Comparison of ENCODE assay signal across 8 cellular contexts in genomic region chr9:129490583-129491485, GRCh38.
A peak's percentile ranks its signal among the peaks of the same experiment; 100 is the strongest.
DNase-seq lines count a peak whose midpoint lies in the region; ATAC-seq and TF ChIP-seq lines count a peak whose summit lies in the region.

No MANE protein-coding gene starts in this region.

- H3K79me1 ChIP-seq in H9 (ENCODE audit: insufficient read depth, low read depth, low read length, poor library complexity, severe bottlenecking), result no peaks in the 10 kb centered on the region

- H3K27ac Mint-ChIP-seq in CD14-positive monocyte (peak overlapping the region; percentile 26 to 100 (median 94)), T-cell (peak overlapping the region; percentile 81 to 89), H9 (no peak overlapping the region)

- H2BK120ac ChIP-seq in H9 (ENCODE audit: low read depth, low read length, poor library complexity, severe bottlenecking), result no peak overlapping the region

- H2AK5ac ChIP-seq in H9 (ENCODE audit: insufficient read length, low read length), result no peak overlapping the region

- no peak overlapping the region for H4K8ac ChIP-seq in H9 (replicated peaks; ENCODE audit: insufficient read length, low read depth, low read length)

- no peak overlapping the region for H2BK5ac ChIP-seq in H9 (ENCODE audit: insufficient read length, low read length)

- no peaks in the 10 kb centered on the region for H3K79me2 ChIP-seq in parathyroid adenoma
- no peaks in the 10 kb centered on the region for H3K79me2 ChIP-seq in H9 (ENCODE audit: insufficient read depth, low read length)

- H3K23ac ChIP-seq in H9 (ENCODE audit: insufficient read length, low read depth, low read length), result no peak overlapping the region

- no peaks in the 10 kb centered on the region for H3K9me3 ChIP-seq in parathyroid adenoma (ENCODE audit: control insufficient read depth, low read length)
- no peaks in the 10 kb centered on the region for H3K9me3 ChIP-seq in H9 (ENCODE audit: control insufficient read depth, low read depth, low read length)

- no peaks in the 10 kb centered on the region for H3K9me3 Mint-ChIP-seq in CD14-positive monocyte
- H3K9me3 Mint-ChIP-seq in T-cell, result no peaks in the 10 kb centered on the region
- H3K9me3 Mint-ChIP-seq in H9, result no peaks in the 10 kb centered on the region; a peak in 1 of 5 replicates

- H3K4me1 ChIP-seq in parathyroid adenoma (peaks cover 13% of the 10 kb centered on the region), H9 (ENCODE audit: insufficient read depth, low read length) (peaks cover 5% of the 10 kb centered on the region; the same call in 1 of the 2 replicates)

- H2BK15ac ChIP-seq in H9 (ENCODE audit: low read depth, low read length), result no peak overlapping the region

- H3K4ac ChIP-seq in H9 (ENCODE audit: low read depth, low read length), result no peak overlapping the region

- no peak overlapping the region for H3K18ac ChIP-seq in H9 (ENCODE audit: insufficient read length, low read depth, low read length)

- no peak overlapping the region for H4K5ac ChIP-seq in H9 (ENCODE audit: insufficient read length, low read depth, low read length)

- TF ChIP-seq CTCF in CD14-positive monocyte (IDR thresholded peaks at IDR 0.05), result no peak
- TF ChIP-seq CTCF in fibroblast of pulmonary artery (IDR thresholded peaks at IDR 0.05; ENCODE audit: low read length, missing control alignments), result no peak
- TF ChIP-seq CTCF in parathyroid adenoma (IDR thresholded peaks at IDR 0.05), result no peak
- TF ChIP-seq CTCF in H9 (conservative IDR thresholded peaks at IDR 0.05), result no peak

- peaks cover 12% of the 10 kb centered on the region for H3K23me2 ChIP-seq in H9 (ENCODE audit: insufficient read length, low read depth, low read length, poor library complexity, severe bottlenecking)

- peak overlapping the region; percentile 56 for H3K4me3 ChIP-seq in fibroblast of pulmonary artery (replicated peaks; ENCODE audit: low read depth, low read length)
- H3K4me3 ChIP-seq in parathyroid adenoma (ENCODE audit: low read depth, low read length), result peak overlapping the region; percentile 62

- H2BK20ac ChIP-seq in H9 (ENCODE audit: low read depth, low read length, poor library complexity, severe bottlenecking), result no peak overlapping the region

- ATAC-seq in T-cell (replicated peaks in 1 of 4) (no peak), HG03097 (IDR thresholded peaks at IDR 0.05; ENCODE audit: low FRiP score, unreplicated experiment) (no peak)

- no peak overlapping the region for H2BK12ac ChIP-seq in H9 (ENCODE audit: insufficient read length, low read depth, low read length)

- no peak overlapping the region for H4K91ac ChIP-seq in H9 (ENCODE audit: insufficient read length, low read depth, low read length)

- H4K20me1 ChIP-seq in H9 (ENCODE audit: control insufficient read depth, insufficient read depth, insufficient read length), result no peaks in the 10 kb centered on the region

- H3K4me3 Mint-ChIP-seq in CD14-positive monocyte (peak overlapping the region; percentile 92 to 95), T-cell (peak overlapping the region; percentile 67 to 81 (median 74)), H9 (no peak overlapping the region; a peak in 2 of 5 replicates)

- H3K4me1 Mint-ChIP-seq in CD14-positive monocyte (peaks cover 71% of the 10 kb centered on the region), T-cell (peaks cover 58 to 70% (median 67%) of the 10 kb centered on the region in 3 donors), H9 (peaks cover 52 to 63% of the 10 kb centered on the region in 2 experiments)

- peak overlapping the region; percentile 44 for H3K27ac ChIP-seq in parathyroid adenoma
- no peak overlapping the region for H3K27ac ChIP-seq in H9 (ENCODE audit: insufficient read length, low read depth, low read length)

- H3K27me3 ChIP-seq in parathyroid adenoma (ENCODE audit: control insufficient read depth, insufficient read depth, low read length) (no peaks in the 10 kb centered on the region), H9 (ENCODE audit: insufficient read depth, low read length) (peaks cover 11% of the 10 kb centered on the region; the same call in 1 of the 2 replicates)

- DNase-seq in CD14-positive monocyte (ENCODE audit: low spot score) (no peak), T-cell (no peak), fibroblast of pulmonary artery (ENCODE audit: low read depth) (no peak), NCI-H187 treated with DMSO at 0.1 percent for 48 hours (lab: John Stamatoyannopoulos, UW) (no peak), H9 (no peak), cortex of kidney (lab: John Stamatoyannopoulos, UW) (no peak)

- H3T11ph ChIP-seq in H9 (ENCODE audit: low read length), result no peak overlapping the region

- H2AFZ ChIP-seq in parathyroid adenoma (no peak overlapping the region), H9 (ENCODE audit: low read length) (no peak overlapping the region)

- WGBS in H9 (ENCODE audit: extremely low coverage, insufficient read length, low lambda C conversion rate), result no CpG with 5 or more reads among the region's 11 CpGs

- H3K36me3 Mint-ChIP-seq in CD14-positive monocyte, result peaks cover 31 to 40% of the 10 kb centered on the region in 2 donors
- H3K36me3 Mint-ChIP-seq in T-cell, result peaks cover 3% of the 10 kb centered on the region
- no peaks in the 10 kb centered on the region; a peak in 1 of 7 replicates for H3K36me3 Mint-ChIP-seq in H9 (ENCODE audit: insufficient read depth in 1 of 3, low read depth in 3 of 3)

- intact Hi-C loops in CD14-positive monocyte (cut with micrococcal nuclease), result loop anchor here in 1 of 2 donors (2.0 to 10.0 kb wide), 2 partner anchors 114 to 146 kb away; no protein-coding TSS in a partner anchor

- CTCF ChIA-PET in T-cell (lab: Charles Lee), result interaction anchor here in 1 of 2 donors (0.9 kb wide), 1 partner anchor 31 kb away, joined by 4 read pairs; no protein-coding TSS in a partner anchor

- POLR2A ChIA-PET in T-cell (lab: Charles Lee), result no interaction called here

- H3K27me3 Mint-ChIP-seq in CD14-positive monocyte (ENCODE audit: low read depth in 3 of 3) (peaks cover 0 to 11% (median 7%) of the 10 kb centered on the region in 3 donors), T-cell (no peaks in the 10 kb centered on the region), H9 (ENCODE audit: low read depth) (peaks cover 83% of the 10 kb centered on the region)

- no peak overlapping the region; the same call in 1 of the 2 replicates for H3K14ac ChIP-seq in H9 (ENCODE audit: insufficient read depth, low read length)

- H3K9ac ChIP-seq in parathyroid adenoma (no peak overlapping the region), H9 (ENCODE audit: extremely low read depth, insufficient read length, low read length) (no peak overlapping the region)

- H3K4me2 ChIP-seq in parathyroid adenoma (ENCODE audit: low read length) (peak overlapping the region; percentile 71), H9 (ENCODE audit: insufficient read depth, insufficient read length, low read length) (no peak overlapping the region)

- no peaks in the 10 kb centered on the region for H3K36me3 ChIP-seq in parathyroid adenoma (ENCODE audit: control insufficient read depth, insufficient read depth, low read length)

- H3K56ac ChIP-seq in H9 (ENCODE audit: insufficient read length, low read depth, low read length), result no peak overlapping the region

Comparison
In these comparisons a context has a peak if more than half of its experiments do, and no peak if none do; other contexts are left out.
1. H3K27ac Mint-ChIP-seq: peak in CD14-positive monocyte (7 of 7) and T-cell (2 of 2); none in H9 (0 of 3).
2. H3K4me3 Mint-ChIP-seq: peak in CD14-positive monocyte (2 of 2) and T-cell (3 of 3); none in H9 (0 of 2).